ENCODE assay signal across 1 cellular context in the genomic region with DNA sequence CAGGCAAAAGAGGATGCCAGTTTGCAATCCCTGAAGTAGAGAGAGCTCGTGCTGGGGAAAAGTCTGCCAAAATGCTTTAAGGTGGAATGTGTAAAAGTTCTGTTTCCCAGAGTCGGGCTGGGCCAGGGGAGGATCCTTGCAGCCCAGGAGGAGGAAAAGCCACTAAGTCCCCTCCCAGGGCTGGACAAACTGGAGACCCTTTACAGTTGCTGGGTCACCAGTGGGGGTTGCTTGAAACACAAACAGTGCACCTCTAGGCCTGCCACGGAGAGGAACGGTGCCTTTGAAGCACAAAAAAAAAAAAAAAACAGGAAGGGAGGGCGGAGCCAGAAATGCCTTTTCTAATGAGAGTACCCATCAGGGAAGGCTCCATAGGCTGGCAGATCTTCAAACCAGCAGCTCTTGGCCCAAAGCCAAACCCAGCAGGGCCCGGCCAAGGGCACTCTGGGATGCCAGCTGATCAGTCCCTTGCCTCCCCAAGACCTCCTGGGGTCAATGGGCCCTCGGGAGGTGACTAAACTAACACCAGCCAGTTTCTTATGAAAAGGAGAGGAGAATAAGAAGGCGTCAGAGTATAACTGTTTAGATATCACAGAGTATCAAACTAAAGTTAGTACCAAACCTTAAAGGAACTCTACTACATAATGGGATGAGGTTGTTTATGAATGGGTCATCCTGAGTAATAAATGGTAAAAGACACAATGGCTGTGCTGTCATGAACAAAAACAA.
TF ChIP-seq lines count a peak whose summit lies in the region.

No MANE protein-coding gene starts in this region.

TF ChIP-seq in IMR-90, 13 proteins besides CTCF, POLR2A, EP300 and RAD21:
- TF ChIP-seq USF2 (IDR thresholded peaks at IDR 0.05; ENCODE audit: low read depth, low read length) = no peak
- no peak for TF ChIP-seq NFE2L2 (IDR thresholded peaks at IDR 0.05; ENCODE audit: low read depth, low read length)
- no peak for TF ChIP-seq MAFK (IDR thresholded peaks at IDR 0.05; ENCODE audit: low read depth, low read length)
- TF ChIP-seq SMC3 (IDR thresholded peaks at IDR 0.05; ENCODE audit: low read depth, low read length) = no peak
- TF ChIP-seq CHD1 (IDR thresholded peaks at IDR 0.05; ENCODE audit: low read depth, low read length) = no peak
- no peak for TF ChIP-seq BHLHE40 (IDR thresholded peaks at IDR 0.05; ENCODE audit: low read depth, low read length)
- no peak for TF ChIP-seq CEBPB (IDR thresholded peaks at IDR 0.05; ENCODE audit: low read depth, low read length)
- TF ChIP-seq FOS (IDR thresholded peaks at IDR 0.05; ENCODE audit: low read depth, low read length) = no peak
- TF ChIP-seq RFX5 (IDR thresholded peaks at IDR 0.05; ENCODE audit: low read depth, low read length) = no peak
- TF ChIP-seq RCOR1 (IDR thresholded peaks at IDR 0.05; ENCODE audit: insufficient replicate concordance, low read length) = no peak
- no peak for TF ChIP-seq ELK1 (IDR thresholded peaks at IDR 0.05; ENCODE audit: borderline replicate concordance, low read depth, low read length)
- no peak for TF ChIP-seq MXI1 (IDR thresholded peaks at IDR 0.05; ENCODE audit: borderline replicate concordance, low read depth, low read length)
- no peak for TF ChIP-seq MAZ (IDR thresholded peaks at IDR 0.05; ENCODE audit: borderline replicate concordance, low read depth, low read length)
